In genomic region chr13:23440821-23441608, GRCh38 we compare ENCODE assay signal across 16 cellular contexts. TPM values are rescaled to one million over a fixed set of nuclear protein-coding genes. Genes with fewer than 3 reads are reported as not detected.
DNase-seq lines count a peak whose midpoint lies in the region; ATAC-seq and TF ChIP-seq lines count a peak whose summit lies in the region.
"Had no signal": no experiment of that assay in that cellular context is flagged by ENCODE, and none has a peak within 500 bp of the region (broad histone marks: within the 10 kb centered on the region; RNA-seq: fewer than 3 reads in every experiment).

No MANE protein-coding gene starts in this region.

- H3K9me3 ChIP-seq in skeletal muscle tissue (ENCODE audit: control insufficient read depth in 3 of 3, low read length in 3 of 3) (no peaks in the 10 kb centered on the region), Peyer's patch (no peaks in the 10 kb centered on the region), ovary (no peaks in the 10 kb centered on the region)
- H3K9me3 ChIP-seq: transverse colon had no signal

- no peak for TF ChIP-seq EP300 in ovary (IDR thresholded peaks at IDR 0.05)

- H3K27ac ChIP-seq in skeletal muscle tissue (ENCODE audit: low read depth, low read length) (peak overlapping the region; percentile 81), Peyer's patch (no peak overlapping the region), ovary (no peak overlapping the region)
- H3K27ac ChIP-seq: RWPE1, transverse colon had no signal

- no peaks in the 10 kb centered on the region for H3K36me3 ChIP-seq in skeletal muscle tissue (ENCODE audit: control insufficient read depth in 3 of 3, insufficient read depth in 3 of 3, low read length in 3 of 3)
- no peaks in the 10 kb centered on the region for H3K36me3 ChIP-seq in Peyer's patch
- H3K36me3 ChIP-seq in ovary: no peaks in the 10 kb centered on the region
- H3K36me3 ChIP-seq: transverse colon had no signal

- intact Hi-C loops in left ventricle myocardium superior (cut with micrococcal nuclease): no loop called here
- intact Hi-C loops in ovary (cut with DNase I): no loop called here

- H3K4me1 ChIP-seq in skeletal muscle tissue (ENCODE audit: control insufficient read depth in 3 of 3, insufficient read depth in 3 of 3, low read length in 3 of 3) (peaks cover 9 to 19% (median 9%) of the 10 kb centered on the region in 3 donors), Peyer's patch (no peaks in the 10 kb centered on the region), ovary (ENCODE audit: insufficient read depth) (no peaks in the 10 kb centered on the region)
- H3K4me1 ChIP-seq: transverse colon had no signal

- DNase-seq in NCI-H345 (lab: John Stamatoyannopoulos, UW): peak; percentile 25
- DNase-seq in NCI-H345 treated with DMSO at 0.1 percent for 48 hours (lab: John Stamatoyannopoulos, UW; ENCODE audit: unreplicated experiment): no peak
- DNase-seq in T1000 (lab: John Stamatoyannopoulos, UW): peak; percentile 28
- DNase-seq in left ventricle myocardium superior: peak; percentile 50
- no peak for DNase-seq in Peyer's patch
- no peak for DNase-seq in ovary
- DNase-seq: activated CD4-positive, alpha-beta T cell treated with anti-CD3 and anti-CD28 coated beads for 36 hours; activated naive CD4-positive, alpha-beta T cell treated with anti-CD3 and anti-CD28 coated beads for 36 hours; CD4-positive, alpha-beta memory T cell; NCI-H2107; NCI-H82; transverse colon had no signal

- H3K27me3 ChIP-seq in skeletal muscle tissue (ENCODE audit: control insufficient read depth in 3 of 3, insufficient read depth in 3 of 3, low read length in 3 of 3) (no peaks in the 10 kb centered on the region), Peyer's patch (no peaks in the 10 kb centered on the region), ovary (no peaks in the 10 kb centered on the region)
- H3K27me3 ChIP-seq: dorsolateral prefrontal cortex, transverse colon had no signal

- ATAC-seq in left ventricle myocardium superior (peak; percentile 86), HG03460 (IDR thresholded peaks at IDR 0.05; ENCODE audit: unreplicated experiment) (no peak)
- ATAC-seq: activated CD4-positive, alpha-beta T cell treated with anti-CD3 and anti-CD28 coated beads for 36 hours had no signal

- 93 to 94% (median 93%) methylated on average over 15 of the region's 15 CpGs for WGBS in ovary, 3 donors

- TF ChIP-seq CTCF in Peyer's patch (IDR thresholded peaks at IDR 0.05) (no peak), ovary (IDR thresholded peaks at IDR 0.05) (no peak)

- peak overlapping the region in 2 of 3 donors; percentile 52 to 66 for H3K9ac ChIP-seq in skeletal muscle tissue (ENCODE audit: low read depth in 1 of 3, low read length in 3 of 3)

- no peak for TF ChIP-seq POLR2A in Peyer's patch (IDR thresholded peaks at IDR 0.05)
- no peak for TF ChIP-seq POLR2A in ovary (IDR thresholded peaks at IDR 0.05)

- H3K4me3 ChIP-seq in skeletal muscle tissue (ENCODE audit: low read length in 3 of 3) (peak overlapping the region in 1 of 3 donors; percentile 41), Peyer's patch (no peak overlapping the region), ovary (no peak overlapping the region)
- H3K4me3 ChIP-seq: dorsolateral prefrontal cortex, transverse colon had no signal

RNA-seq across cellular contexts. Expression of gene SACS, which starts 7.5 kb away (rescaled TPM):
- total RNA-seq in left ventricle myocardium superior (7.7 TPM), skeletal muscle tissue (102 TPM), Peyer's patch (10 to 100 TPM in 1 of 4 donors, 1 to 10 TPM in 3; 5.4 to 49.5 (median 5.9) TPM), ovary (10 to 100 TPM; 10.6 to 16.9 (median 13.0) TPM)
- polyA plus RNA-seq in ovary: 1 to 10 TPM; 3.2 to 6.5 TPM

Comparison
In these comparisons a context has a peak if more than half of its experiments do, and no peak if none do; other contexts are left out.
1. DNase-seq: peak in NCI-H345 (single experiment), T1000 (single experiment) and left ventricle myocardium superior (single experiment); none in NCI-H345 treated with DMSO at 0.1 percent for 48 hours (single experiment), Peyer's patch (0 of 3) and ovary (0 of 5).